ENCODE assay signal across 13 cellular contexts in the genomic region with DNA sequence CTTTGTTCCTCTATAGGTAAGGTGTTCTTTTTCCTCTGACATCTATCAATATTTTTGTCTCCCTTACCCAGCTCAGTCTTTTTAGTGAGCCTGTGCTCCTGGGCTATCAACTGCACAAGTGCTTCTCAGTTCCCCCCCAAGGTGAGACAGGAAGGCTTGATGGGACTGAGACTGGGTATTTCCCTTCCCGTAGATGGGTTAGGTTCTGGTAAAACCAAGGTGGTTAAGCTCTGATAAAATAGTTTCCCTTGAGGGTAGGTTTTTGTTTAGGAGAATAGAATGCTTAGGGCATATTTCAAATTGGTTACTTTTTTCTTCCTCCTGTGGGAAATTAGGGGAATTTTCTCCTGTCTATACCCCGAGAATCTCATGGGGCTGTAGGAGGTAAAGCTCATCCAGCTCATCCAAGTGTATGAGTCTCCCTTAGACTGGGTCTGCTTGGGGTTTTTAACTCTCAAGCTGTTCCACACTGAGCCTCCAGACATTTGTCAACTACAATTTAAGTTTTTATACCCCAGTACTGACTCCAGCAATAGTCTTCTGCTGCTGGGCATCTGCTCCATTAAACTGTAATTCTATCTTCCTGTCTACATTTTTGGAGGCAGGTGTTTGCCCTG. TPM values are rescaled to one million over a fixed set of nuclear protein-coding genes. Genes with fewer than 3 reads are reported as not detected.
A peak's percentile ranks its signal among the peaks of the same experiment; 100 is the strongest.
DNase-seq lines count a peak whose midpoint lies in the region; ATAC-seq and FAIRE-seq lines count a peak whose summit lies in the region.
"Had no signal": no experiment of that assay in that cellular context is flagged by ENCODE, and none has a peak within 500 bp of the region (broad histone marks: within the 10 kb centered on the region; RNA-seq: fewer than 3 reads in every experiment).

No MANE protein-coding gene starts in this region.

- FAIRE-seq in small intestine (lab: Jason Lieb, UNC) = no peak

- peak overlapping the region in 5 of 6 donors; percentile 3 to 43 (median 18) for H3K27ac Mint-ChIP-seq in immature natural killer cell

- peak overlapping the region in 1 of 5 donors; percentile 11 for H3K4me3 Mint-ChIP-seq in immature natural killer cell

- H3K36me3 Mint-ChIP-seq in immature natural killer cell = peaks cover 0 to 9% (median 3%) of the 10 kb centered on the region in 3 donors

- no peaks in the 10 kb centered on the region for H3K27me3 ChIP-seq in small intestine (ENCODE audit: control insufficient read depth in 2 of 2, insufficient read depth in 2 of 2, low read length in 2 of 2)
- H3K27me3 ChIP-seq: tibial nerve had no signal

- no peaks in the 10 kb centered on the region for H3K36me3 ChIP-seq in small intestine (ENCODE audit: control insufficient read depth in 2 of 2, insufficient read depth in 2 of 2, low read length in 2 of 2)

- no peak overlapping the region for H3K4me3 ChIP-seq in small intestine (ENCODE audit: low read depth in 1 of 2, low read length in 2 of 2)
- H3K4me3 ChIP-seq: SK-N-MC, tibial nerve had no signal

- no peaks in the 10 kb centered on the region for H3K4me1 ChIP-seq in small intestine (ENCODE audit: control insufficient read depth in 2 of 2, insufficient read depth in 1 of 2, low read depth in 1 of 2, low read length in 1 of 2)
- H3K4me1 ChIP-seq: tibial nerve had no signal

- H3K9me3 ChIP-seq in small intestine (ENCODE audit: control insufficient read depth, low read depth) = no peaks in the 10 kb centered on the region
- H3K9me3 ChIP-seq: tibial nerve had no signal

- no peaks in the 10 kb centered on the region for H3K27me3 Mint-ChIP-seq in immature natural killer cell (ENCODE audit: low read depth in 3 of 3)

- 76 to 89% (median 77%) methylated on average over 2 of the region's 2 CpGs for WGBS in small intestine, 3 donors

- H3K27ac ChIP-seq in small intestine (ENCODE audit: low read depth in 1 of 2, low read length in 1 of 2) = no peak overlapping the region
- H3K27ac ChIP-seq: HL-60, SK-N-MC, tibial nerve had no signal

- no peaks in the 10 kb centered on the region for H3K9me3 Mint-ChIP-seq in immature natural killer cell

- ATAC-seq in GM18867 (IDR thresholded peaks at IDR 0.05; ENCODE audit: unreplicated experiment) (peak; percentile 81), GM21390 (IDR thresholded peaks at IDR 0.05; ENCODE audit: unreplicated experiment) (peak; percentile 90), HG03108 (IDR thresholded peaks at IDR 0.05; ENCODE audit: unreplicated experiment) (peak; percentile 72)

- no peak for DNase-seq in immature natural killer cell
- no peak for DNase-seq in small intestine
- no peak for DNase-seq in kidney tubule cell (ENCODE audit: low spot score)
- no peak for DNase-seq in NCI-H1930 (lab: John Stamatoyannopoulos, UW)
- DNase-seq: NCI-H146; stimulated activated CD4-positive, alpha-beta T cell treated with anti-CD3 and anti-CD28 coated beads, Interleukin-4, amount 100 ng/mL, for 1 hour had no signal

- peaks cover 44 to 73% of the 10 kb centered on the region in 2 donors for H3K4me1 Mint-ChIP-seq in immature natural killer cell

RNA-seq across cellular contexts. Expression of a gene that starts 44.9 kb away (rescaled TPM):
- polyA plus RNA-seq in immature natural killer cell (10 to 100 TPM; 13.1 to 16.1 (median 13.5) TPM), small intestine (10 to 100 TPM; 15.3 to 21.5 (median 18.1) TPM)

RNA-seq across cellular contexts. Expression of a gene that starts 55.4 kb away (rescaled TPM):
- polyA plus RNA-seq in immature natural killer cell = not detected
- polyA plus RNA-seq in small intestine = under 1 TPM in 1 of 3 donors, not detected in 2; 0.15 TPM
- polyA plus RNA-seq: neural cell had no signal
